14 cellular contexts compared by ENCODE assay signal in the genomic region with DNA sequence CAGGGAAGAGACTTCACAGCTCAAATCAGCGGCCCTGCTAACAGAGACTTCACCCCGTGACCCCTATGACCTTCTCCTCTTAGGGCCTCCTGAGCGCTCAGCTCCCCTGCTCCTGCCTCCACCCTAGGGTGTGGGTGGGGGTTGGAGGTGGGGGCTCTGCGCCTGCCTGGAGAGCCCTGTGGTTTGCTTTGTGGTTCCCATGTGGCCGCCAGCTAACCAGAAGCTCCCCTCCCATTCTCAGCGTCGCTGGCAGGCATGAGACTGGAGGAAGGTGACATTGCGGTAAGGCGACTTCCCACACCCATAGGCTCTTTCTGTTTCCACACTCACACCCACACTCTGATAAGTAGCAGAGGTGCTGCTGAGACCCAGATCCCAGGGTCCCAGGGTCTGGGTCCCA. TPM values are rescaled to one million over a fixed set of nuclear protein-coding genes. Genes with fewer than 3 reads are reported as not detected.
DNase-seq lines count a peak whose midpoint lies in the region; ATAC-seq and FAIRE-seq lines count a peak whose summit lies in the region.
"Had no signal": no experiment of that assay in that cellular context is flagged by ENCODE, and none has a peak within 500 bp of the region (broad histone marks: within the 10 kb centered on the region; RNA-seq: fewer than 3 reads in every experiment).

No MANE protein-coding gene starts in this region.

- no peak overlapping the region for H3K4me3 ChIP-seq in SJCRH30
- no peak overlapping the region for H3K4me3 ChIP-seq in MG63
- H3K4me3 ChIP-seq: cardiac muscle cell, lower lobe of right lung had no signal

- H3K36me3 ChIP-seq in SJCRH30 (no peaks in the 10 kb centered on the region), MG63 (no peaks in the 10 kb centered on the region)
- H3K36me3 ChIP-seq: cardiac muscle cell had no signal

- ATAC-seq in HG02885 (IDR thresholded peaks at IDR 0.05; ENCODE audit: poor library complexity, unreplicated experiment): peak; percentile 77
- ATAC-seq in activated naive CD4-positive, alpha-beta T cell treated with anti-CD3 and anti-CD28 coated beads, Interleukin-2, amount 50 U/mL, for 72 hours: peak; percentile 58 to 74
- ATAC-seq in GM18498 (IDR thresholded peaks at IDR 0.05; ENCODE audit: unreplicated experiment): no peak
- ATAC-seq: lower lobe of right lung had no signal

- H3K27ac Mint-ChIP-seq in activated CD4-positive, alpha-beta T cell treated with anti-CD3 and anti-CD28 coated beads, Interleukin-2, amount 10 ng/mL, durations not matched to agents 24 days and 14 days: peak overlapping the region; percentile 58
- no peak overlapping the region for H3K27ac Mint-ChIP-seq in activated naive CD4-positive, alpha-beta T cell treated with anti-CD3 and anti-CD28 coated beads, Interleukin-2, amount 50 U/mL, for 72 hours
- H3K27ac Mint-ChIP-seq: B cell had no signal

- H3K27me3 Mint-ChIP-seq in activated CD4-positive, alpha-beta T cell treated with anti-CD3 and anti-CD28 coated beads, Interleukin-2, amount 10 ng/mL, durations not matched to agents 24 days and 14 days: peaks cover 4% of the 10 kb centered on the region
- H3K27me3 Mint-ChIP-seq: B cell had no signal

- intact Hi-C loops in activated CD4-positive, alpha-beta T cell treated with anti-CD3 and anti-CD28 coated beads, Interleukin-2, amount 10 ng/mL, durations not matched to agents 24 days and 14 days (cut with micrococcal nuclease): no loop called here

- peak overlapping the region; percentile 66 for H3K4me3 Mint-ChIP-seq in activated CD4-positive, alpha-beta T cell treated with anti-CD3 and anti-CD28 coated beads, Interleukin-2, amount 10 ng/mL, durations not matched to agents 24 days and 14 days
- H3K4me3 Mint-ChIP-seq: B cell had no signal

- no peak overlapping the region for H3K27ac ChIP-seq in SJCRH30
- H3K27ac ChIP-seq: cardiac muscle cell, lower lobe of right lung had no signal

- FAIRE-seq in urothelium cell line (lab: Jason Lieb, UNC): no peak

- H3K27me3 ChIP-seq in SJCRH30: no peaks in the 10 kb centered on the region
- H3K27me3 ChIP-seq in MG63: no peaks in the 10 kb centered on the region
- H3K27me3 ChIP-seq: cardiac muscle cell had no signal

- peaks cover 23% of the 10 kb centered on the region for H3K4me1 Mint-ChIP-seq in activated CD4-positive, alpha-beta T cell treated with anti-CD3 and anti-CD28 coated beads, Interleukin-2, amount 10 ng/mL, durations not matched to agents 24 days and 14 days
- H3K4me1 Mint-ChIP-seq: B cell had no signal

- H3K9me3 ChIP-seq in SJCRH30 (replicated peaks) (no peaks in the 10 kb centered on the region), MG63 (no peaks in the 10 kb centered on the region)
- H3K9me3 ChIP-seq: lower lobe of right lung had no signal

- no peaks in the 10 kb centered on the region for H3K9me3 Mint-ChIP-seq in activated CD4-positive, alpha-beta T cell treated with anti-CD3 and anti-CD28 coated beads, Interleukin-2, amount 10 ng/mL, durations not matched to agents 24 days and 14 days
- peaks cover 0 to 5% of the 10 kb centered on the region in 2 donors for H3K9me3 Mint-ChIP-seq in activated naive CD4-positive, alpha-beta T cell treated with anti-CD3 and anti-CD28 coated beads, Interleukin-2, amount 50 U/mL, for 72 hours

- DNase-seq in activated CD4-positive, alpha-beta T cell treated with anti-CD3 and anti-CD28 coated beads, Interleukin-2, amount 10 ng/mL, durations not matched to agents 24 days and 14 days: peak; percentile 86
- peak in 1 of 2 donors; percentile 60 for DNase-seq in activated naive CD4-positive, alpha-beta T cell treated with anti-CD3 and anti-CD28 coated beads, Interleukin-2, amount 50 U/mL, for 72 hours (ENCODE audit: low spot score in 2 of 2)
- DNase-seq in stimulated activated CD4-positive, alpha-beta T cell treated with anti-CD3 and anti-CD28 coated beads, Interleukin-4, amount 100 ng/mL, for 1 hour: peak; percentile 14
- no peak for DNase-seq in SJCRH30
- no peak for DNase-seq in urothelium cell line (ENCODE audit: low spot score)
- no peak for DNase-seq in MG63
- DNase-seq: GDM1, hippocampal formation, Karpas-422, lower lobe of right lung had no signal

- H3K36me3 Mint-ChIP-seq in activated CD4-positive, alpha-beta T cell treated with anti-CD3 and anti-CD28 coated beads, Interleukin-2, amount 10 ng/mL, durations not matched to agents 24 days and 14 days (ENCODE audit: low read depth): peaks cover 48% of the 10 kb centered on the region
- peaks cover 11 to 28% of the 10 kb centered on the region in 2 donors for H3K36me3 Mint-ChIP-seq in activated naive CD4-positive, alpha-beta T cell treated with anti-CD3 and anti-CD28 coated beads, Interleukin-2, amount 50 U/mL, for 72 hours

- H3K4me1 ChIP-seq in SJCRH30: no peaks in the 10 kb centered on the region
- H3K4me1 ChIP-seq: lower lobe of right lung had no signal

RNA-seq across cellular contexts. Expression of a gene that starts 27.6 kb away (rescaled TPM):
- 11.1 and 11.6 TPM in 2 replicates for total RNA-seq in activated CD4-positive, alpha-beta T cell treated with anti-CD3 and anti-CD28 coated beads, Interleukin-2, amount 10 ng/mL, durations not matched to agents 24 days and 14 days
- 1 to 10 TPM; 2.3 to 9.8 TPM for total RNA-seq in activated naive CD4-positive, alpha-beta T cell treated with anti-CD3 and anti-CD28 coated beads, Interleukin-2, amount 50 U/mL, for 72 hours
- 2.7 and 2.8 TPM in 2 replicates for total RNA-seq in SJCRH30 (2014; rRNA removed; shearing (Covaris generic))
- 1.0 and 2.8 TPM in 2 replicates for total RNA-seq in MG63 (2014; rRNA removed; shearing (Covaris generic); ENCODE audit: low replicate concordance)

Comparison
In these comparisons a context has a peak if more than half of its experiments do, and no peak if none do; other contexts are left out.
1. DNase-seq: peak in activated CD4-positive, alpha-beta T cell treated with anti-CD3 and anti-CD28 coated beads, Interleukin-2, amount 10 ng/mL, durations not matched to agents 24 days and 14 days (single experiment) and stimulated activated CD4-positive, alpha-beta T cell treated with anti-CD3 and anti-CD28 coated beads, Interleukin-4, amount 100 ng/mL, for 1 hour (single experiment); none in SJCRH30 (0 of 2), urothelium cell line (single experiment) and MG63 (single experiment).